8 cellular contexts compared by ENCODE assay signal in the genomic region with DNA sequence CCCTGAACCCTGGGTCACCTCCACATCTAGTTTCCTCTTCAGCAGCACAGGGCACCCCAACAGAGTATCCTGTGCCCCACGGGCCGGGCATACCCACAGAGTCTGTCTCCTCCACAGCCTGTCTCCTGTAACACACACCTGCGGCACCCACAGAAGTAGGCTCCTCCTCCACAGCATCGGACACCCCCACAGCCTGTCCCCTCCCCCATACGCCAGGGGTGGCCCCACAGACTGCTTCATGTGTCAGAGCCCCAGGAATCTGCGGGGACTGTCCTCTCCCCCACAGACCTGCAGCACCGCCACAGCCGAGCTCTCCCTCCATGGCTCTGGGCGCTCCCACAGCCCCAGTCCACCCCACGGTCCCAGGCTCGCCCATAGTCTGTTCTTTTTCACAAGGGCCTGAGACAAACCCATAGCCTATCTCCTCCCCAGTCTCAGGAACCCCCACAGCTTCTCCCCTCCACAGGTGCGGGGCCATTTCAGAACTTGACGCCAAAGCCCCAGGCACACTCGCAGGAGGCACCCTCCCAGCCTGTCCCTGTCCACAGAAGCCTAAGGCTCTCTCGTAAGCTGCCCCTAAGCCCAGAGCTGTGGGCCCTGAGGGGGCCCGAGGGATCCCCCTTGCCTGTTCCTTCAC. TPM values are rescaled to one million over a fixed set of nuclear protein-coding genes. Genes with fewer than 3 reads are reported as not detected.
DNase-seq lines count a peak whose midpoint lies in the region; ATAC-seq and TF ChIP-seq lines count a peak whose summit lies in the region.

No MANE protein-coding gene starts in this region.

- in situ Hi-C loops in brain microvascular endothelial cell (cut with HindIII; ENCODE audit: low pct_ligation_motif_present, low sequenced_read_pairs), result no loop called here

- intact Hi-C loops in activated naive CD4-positive, alpha-beta T cell treated with anti-CD3 and anti-CD28 coated beads for 36 hours (cut with micrococcal nuclease), result no loop called here
- intact Hi-C loops in lower lobe of right lung (cut with DNase I), result no loop called here

- ATAC-seq in lower lobe of right lung (no peak), HG03175 (IDR thresholded peaks at IDR 0.05; ENCODE audit: unreplicated experiment) (no peak)

- no peak for DNase-seq in activated naive CD4-positive, alpha-beta T cell treated with anti-CD3 and anti-CD28 coated beads for 36 hours
- no peak for DNase-seq in activated naive CD4-positive, alpha-beta T cell treated with anti-CD3 and anti-CD28 coated beads, Interleukin-2, amount 50 U/mL, for 16 hours
- DNase-seq in brain microvascular endothelial cell (no peak), lower lobe of right lung (no peak), tibial nerve (ENCODE audit: low spot score in 2 of 2) (no peak), H4 (ENCODE audit: low spot score) (no peak)
- DNase-seq in stimulated activated CD4-positive, alpha-beta T cell treated with anti-CD3 and anti-CD28 coated beads, Interleukin-4, amount 100 ng/mL, for 24 hours, result no peak

- H3K27me3 Mint-ChIP-seq in activated naive CD4-positive, alpha-beta T cell treated with anti-CD3 and anti-CD28 coated beads for 36 hours (ENCODE audit: low read depth), result no peaks in the 10 kb centered on the region

- H3K9me3 ChIP-seq in lower lobe of right lung (no peaks in the 10 kb centered on the region), tibial nerve (no peaks in the 10 kb centered on the region)

- peak overlapping the region; percentile 89 for H3K4me3 ChIP-seq in brain microvascular endothelial cell (ENCODE audit: low read depth, low read length)
- H3K4me3 ChIP-seq in lower lobe of right lung, result peak overlapping the region; percentile 93
- H3K4me3 ChIP-seq in tibial nerve, result peak overlapping the region; percentile 46 to 93 (median 90)

- H3K27ac ChIP-seq in brain microvascular endothelial cell (no peak overlapping the region), lower lobe of right lung (peak overlapping the region; percentile 93), tibial nerve (peak overlapping the region in 1 of 4 donors; percentile 86)

- H3K27ac Mint-ChIP-seq in activated naive CD4-positive, alpha-beta T cell treated with anti-CD3 and anti-CD28 coated beads for 36 hours, result no peak overlapping the region

- no peak for TF ChIP-seq CTCF in brain microvascular endothelial cell (IDR thresholded peaks at IDR 0.05; ENCODE audit: low read depth, low read length, missing control alignments)
- no peak for TF ChIP-seq CTCF in lower lobe of right lung (IDR thresholded peaks at IDR 0.05)
- no peak for TF ChIP-seq CTCF in tibial nerve (IDR thresholded peaks at IDR 0.05)

- H3K27me3 ChIP-seq in brain microvascular endothelial cell (replicated peaks) (no peaks in the 10 kb centered on the region), lower lobe of right lung (ENCODE audit: low read depth) (no peaks in the 10 kb centered on the region), tibial nerve (no peaks in the 10 kb centered on the region)

- WGBS in tibial nerve, 2 donors, result 45 to 47% methylated on average over 14 to 15 of the region's 16 CpGs

- no peaks in the 10 kb centered on the region for H3K9me3 Mint-ChIP-seq in activated naive CD4-positive, alpha-beta T cell treated with anti-CD3 and anti-CD28 coated beads for 36 hours

- peaks cover 16% of the 10 kb centered on the region for H3K36me3 Mint-ChIP-seq in activated naive CD4-positive, alpha-beta T cell treated with anti-CD3 and anti-CD28 coated beads for 36 hours (ENCODE audit: low read depth)

- no peak for TF ChIP-seq POLR2A in tibial nerve (IDR thresholded peaks at IDR 0.05)

- peaks cover 43% of the 10 kb centered on the region for H3K4me1 Mint-ChIP-seq in activated naive CD4-positive, alpha-beta T cell treated with anti-CD3 and anti-CD28 coated beads for 36 hours (ENCODE audit: low read depth)

- H3K36me3 ChIP-seq in brain microvascular endothelial cell (replicated peaks) (peaks cover 5% of the 10 kb centered on the region), lower lobe of right lung (peaks cover 28% of the 10 kb centered on the region), tibial nerve (peaks cover 0 to 26% (median 0%) of the 10 kb centered on the region in 3 donors)

- H3K4me3 Mint-ChIP-seq in activated naive CD4-positive, alpha-beta T cell treated with anti-CD3 and anti-CD28 coated beads for 36 hours, result peak overlapping the region; percentile 81

- CTCF ChIA-PET in activated naive CD4-positive, alpha-beta T cell treated with anti-CD3 and anti-CD28 coated beads for 36 hours (lab: Charles Lee), result interaction anchor here (1.0 to 1.2 kb wide), 3 partner anchors 9 to 1200 kb away, joined by 3 read pairs; a partner anchor contains a TSS

- no peak for TF ChIP-seq EP300 in tibial nerve (IDR thresholded peaks at IDR 0.05)

- H3K4me1 ChIP-seq in lower lobe of right lung, result peaks cover 32% of the 10 kb centered on the region
- H3K4me1 ChIP-seq in tibial nerve, result peaks cover 0 to 46% (median 16%) of the 10 kb centered on the region in 4 donors

RNA-seq across cellular contexts. Expression of a gene that starts 1.4 kb away (rescaled TPM):
- total RNA-seq in activated naive CD4-positive, alpha-beta T cell treated with anti-CD3 and anti-CD28 coated beads for 36 hours, result 1 to 10 TPM; 7.7 to 8.1 TPM
- total RNA-seq in lower lobe of right lung (20.0 TPM), tibial nerve (10 to 100 TPM; 14.1 to 24.0 (median 16.9) TPM)
- total RNA-seq in H4 (2014; rRNA removed; shearing (Covaris generic)), result 6.6 and 6.7 TPM in 2 replicates

RNA-seq across cellular contexts. Expression of a gene that starts 1.7 kb away (rescaled TPM):
- total RNA-seq in activated naive CD4-positive, alpha-beta T cell treated with anti-CD3 and anti-CD28 coated beads for 36 hours, result 10 to 100 TPM; 71.4 to 85.8 TPM
- total RNA-seq in lower lobe of right lung (50.4 TPM), tibial nerve (100 to 1,000 TPM in 1 of 4 donors, 10 to 100 TPM in 3; 31.8 to 124 (median 85.6) TPM)
- total RNA-seq in H4 (2014; rRNA removed; shearing (Covaris generic)), result 192 and 303 TPM in 2 replicates

RNA-seq across cellular contexts. Expression of a gene that starts 12.3 kb away (rescaled TPM):
- total RNA-seq in activated naive CD4-positive, alpha-beta T cell treated with anti-CD3 and anti-CD28 coated beads for 36 hours, result 10 to 100 TPM; 21.7 to 22.5 TPM
- total RNA-seq in lower lobe of right lung (17.4 TPM), tibial nerve (10 to 100 TPM in 1 of 4 donors, 1 to 10 TPM in 3; 4.5 to 12.6 (median 6.6) TPM)
- 16.3 and 19.2 TPM in 2 replicates for total RNA-seq in H4 (2014; rRNA removed; shearing (Covaris generic))

RNA-seq across cellular contexts. Expression of a gene that starts 12.4 kb away (rescaled TPM):
- 1 to 10 TPM in 1 of 2 experiments, under 1 TPM in 1; 0.99 to 1.2 TPM for total RNA-seq in activated naive CD4-positive, alpha-beta T cell treated with anti-CD3 and anti-CD28 coated beads for 36 hours
- total RNA-seq in lower lobe of right lung (1.9 TPM), tibial nerve (1 to 10 TPM in 3 of 4 donors, not detected in 1; 2.1 to 3.9 (median 3.5) TPM)
- total RNA-seq in H4 (2014; rRNA removed; shearing (Covaris generic)), result 0.29 TPM in 1 of 2 replicates, not detected in the other
